In the genomic region with DNA sequence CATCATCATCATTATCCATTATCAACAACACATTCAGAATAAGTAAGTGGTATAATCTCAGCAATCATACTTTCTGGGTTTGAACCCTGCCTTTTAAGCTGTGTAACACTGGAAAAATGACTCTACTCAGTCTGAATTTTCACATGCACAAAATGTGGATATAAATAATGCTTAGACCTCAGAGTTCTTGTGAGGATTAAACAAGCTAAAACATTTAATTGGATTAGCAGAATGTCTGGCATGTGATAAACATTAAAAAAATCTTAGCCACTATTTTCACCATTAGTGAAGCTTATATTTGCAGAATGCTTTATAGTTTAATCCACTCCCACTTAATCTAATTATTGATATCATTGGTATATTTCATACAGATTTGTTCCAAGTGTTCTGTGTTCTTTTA, we compare ENCODE assay signal across 24 cellular contexts.
"Had no signal": no experiment of that assay in that cellular context is flagged by ENCODE, and none has a peak within 500 bp of the region (broad histone marks: within the 10 kb centered on the region; RNA-seq: fewer than 3 reads in every experiment).

No MANE protein-coding gene starts in this region.

- H3K27ac ChIP-seq: neutrophil, pancreas, prostate gland, right lobe of liver, sigmoid colon, stomach, tibial artery, transverse colon, upper lobe of right lung, uterus had no signal

- H3K4me3 ChIP-seq: pancreas, prostate gland, right lobe of liver, sigmoid colon, stomach, tibial artery, transverse colon, upper lobe of right lung, uterus had no signal

- H3K27me3 ChIP-seq: neutrophil, pancreas, right lobe of liver, sigmoid colon, stomach, tibial artery, transverse colon, upper lobe of right lung, uterus had no signal

- DNase-seq: naive thymus-derived CD8-positive, alpha-beta T cell; nephron progenitor cell; nucleus accumbens; pancreas; retina; right cardiac atrium; right lobe of liver; sigmoid colon; small intestine; stimulated activated CD4-positive, alpha-beta T cell treated with anti-CD3 and anti-CD28 coated beads, Interleukin-15, amount 100 ng/mL, for 24 hours; stimulated activated CD4-positive, alpha-beta T cell treated with anti-CD3 and anti-CD28 coated beads, Interleukin-2, amount 100 ng/mL, for 24 hours; stimulated activated CD4-positive, alpha-beta T cell treated with anti-CD3 and anti-CD28 coated beads, Interleukin-2, amount 100 ng/mL, for 48 hours; stimulated activated CD4-positive, alpha-beta T cell treated with anti-CD3 and anti-CD28 coated beads, Interleukin-4, amount 100 ng/mL, for 24 hours; stimulated activated naive B cell treated with anti-CD40 and anti-IgM and Interleukin-4, amounts not matched to agents 10 μg/mL and 1 μg/mL and 100 μg/mL, for 72 hours; stimulated activated naive CD4-positive, alpha-beta T cell treated with Interleukin-2 at 50 U/mL for 16 hours; stomach; tibial artery; transverse colon; upper lobe of right lung; uterus had no signal

- H3K36me3 ChIP-seq: neutrophil, pancreas, prostate gland, right lobe of liver, sigmoid colon, stomach, tibial artery, transverse colon, upper lobe of right lung, uterus had no signal

- H3K4me1 ChIP-seq: pancreas, prostate gland, right lobe of liver, sigmoid colon, stomach, tibial artery, transverse colon, upper lobe of right lung, uterus had no signal

- ATAC-seq: naive thymus-derived CD8-positive, alpha-beta T cell; natural killer cell treated with Interleukin-12 subunit alpha and Interleukin-12 subunit beta and Interleukin-15 and Interleukin-18, amount 100 ng/mL, for 72 hours; pancreas; right cardiac atrium; right lobe of liver; stimulated activated effector memory CD8-positive, alpha-beta T cell treated with anti-CD3 and anti-CD28 coated beads, Interleukin-12 subunit alpha, Interleukin-12 subunit beta, amount 100 ng/mL, for 72 hours; stimulated activated naive B cell treated with anti-CD40 and anti-IgM and Interleukin-4, amounts not matched to agents 10 μg/mL and 1 μg/mL and 100 μg/mL, for 72 hours; upper lobe of right lung had no signal

- H3K9me3 ChIP-seq: neutrophil, pancreas, prostate gland, right lobe of liver, sigmoid colon had no signal
